16 cellular contexts compared by ENCODE assay signal in the genomic region with DNA sequence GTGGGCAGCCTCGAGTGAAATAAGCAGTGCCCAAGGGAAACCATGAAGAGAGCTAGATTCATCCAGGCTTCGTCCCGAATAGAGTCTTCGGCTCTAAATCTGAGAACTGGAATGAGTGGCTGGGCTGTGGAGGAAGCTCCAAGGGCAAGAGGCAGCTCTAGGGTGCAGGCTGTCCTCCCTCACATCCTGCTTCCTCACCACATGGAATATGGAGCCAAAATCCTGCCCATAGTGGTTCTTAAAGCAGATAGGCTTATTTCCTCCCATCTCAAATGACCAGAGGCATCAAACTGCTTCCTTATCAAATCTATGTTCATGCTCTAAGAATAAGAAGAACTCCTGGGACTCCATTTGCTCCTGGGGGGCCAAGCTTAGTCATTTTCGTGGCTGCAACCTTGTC. TPM values are rescaled to one million over a fixed set of nuclear protein-coding genes. Genes with fewer than 3 reads are reported as not detected.
"Had no signal": no experiment of that assay in that cellular context is flagged by ENCODE, and none has a peak within 500 bp of the region (broad histone marks: within the 10 kb centered on the region; RNA-seq: fewer than 3 reads in every experiment).

No MANE protein-coding gene starts in this region.

- ATAC-seq: left lung; sciatic nerve; stimulated activated naive CD8-positive, alpha-beta T cell treated with anti-CD3 and anti-CD28 coated beads, Interleukin-15, amount 100 ng/mL, for 72 hours had no signal

- H3K4me1 Mint-ChIP-seq: neural crest cell had no signal

- H3K36me3 Mint-ChIP-seq: type B pancreatic cell had no signal

- H3K27ac Mint-ChIP-seq: activated CD4-positive, alpha-beta memory T cell treated with anti-CD3 and anti-CD28 coated beads for 36 hours; activated T-helper 1 cell treated with anti-CD3 and anti-CD28 coated beads, Interleukin-12 subunit alpha, Interleukin-12 subunit beta, Interleukin-2, Interleukin-4 antibody, amounts not matched to agents 30 ng/mL and 10 ng/mL and 1 ng/mL, durations not matched to agents 14 hours and 24 hours and 36 hours; type B pancreatic cell had no signal

- H3K4me3 Mint-ChIP-seq: activated T-helper 1 cell treated with anti-CD3 and anti-CD28 coated beads, Interleukin-12 subunit alpha, Interleukin-12 subunit beta, Interleukin-2, Interleukin-4 antibody, amounts not matched to agents 30 ng/mL and 10 ng/mL and 1 ng/mL, durations not matched to agents 14 hours and 24 hours and 36 hours; neural crest cell; stimulated activated naive CD8-positive, alpha-beta T cell treated with anti-CD3 and anti-CD28 coated beads, Interleukin-15, amount 100 ng/mL, for 72 hours; type B pancreatic cell had no signal

- H3K27me3 Mint-ChIP-seq: stimulated activated naive CD8-positive, alpha-beta T cell treated with anti-CD3 and anti-CD28 coated beads, Interleukin-15, amount 100 ng/mL, for 72 hours had no signal

- H3K9me3 Mint-ChIP-seq: activated CD4-positive, alpha-beta memory T cell treated with anti-CD3 and anti-CD28 coated beads for 36 hours; activated T-helper 1 cell treated with anti-CD3 and anti-CD28 coated beads, Interleukin-12 subunit alpha, Interleukin-12 subunit beta, Interleukin-2, Interleukin-4 antibody, amounts not matched to agents 30 ng/mL and 10 ng/mL and 1 ng/mL, durations not matched to agents 14 hours and 24 hours and 36 hours; neural crest cell; stimulated activated naive CD8-positive, alpha-beta T cell treated with anti-CD3 and anti-CD28 coated beads, Interleukin-15, amount 100 ng/mL, for 72 hours; type B pancreatic cell had no signal

- H3K4me3 ChIP-seq: dorsolateral prefrontal cortex, left lung, SK-N-MC had no signal

- DNase-seq: activated CD4-positive, alpha-beta memory T cell treated with anti-CD3 and anti-CD28 coated beads for 36 hours; activated CD4-positive, alpha-beta T cell treated with anti-CD3 and anti-CD28 coated beads for 1 hour; dorsolateral prefrontal cortex; kidney; left lung; mammary epithelial cell had no signal

RNA-seq across cellular contexts. Expression of a gene that starts 2.5 kb away (rescaled TPM):
- total RNA-seq: astrocyte, dorsolateral prefrontal cortex, kidney, mammary epithelial cell, neural crest cell, osteocyte, sciatic nerve, temporal lobe had no signal

RNA-seq across cellular contexts. Expression of a gene that starts 22.0 kb away (rescaled TPM):
- total RNA-seq: bronchial epithelial cell, neural crest cell, osteocyte had no signal

RNA-seq across cellular contexts. Expression of a gene that starts 34.3 kb away (rescaled TPM):
- total RNA-seq: activated CD4-positive, alpha-beta memory T cell treated with anti-CD3 and anti-CD28 coated beads for 36 hours; activated T-helper 1 cell treated with anti-CD3 and anti-CD28 coated beads, Interleukin-12 subunit alpha, Interleukin-12 subunit beta, Interleukin-2, Interleukin-4 antibody, amounts not matched to agents 30 ng/mL and 10 ng/mL and 1 ng/mL, durations not matched to agents 14 hours and 24 hours and 36 hours; astrocyte; dorsolateral prefrontal cortex; kidney; left lung; mammary epithelial cell; neural crest cell; osteocyte; sciatic nerve; temporal lobe had no signal

RNA-seq across cellular contexts. Expression of a gene that starts 46.5 kb away (rescaled TPM):
- total RNA-seq: activated T-helper 1 cell treated with anti-CD3 and anti-CD28 coated beads, Interleukin-12 subunit alpha, Interleukin-12 subunit beta, Interleukin-2, Interleukin-4 antibody, amounts not matched to agents 30 ng/mL and 10 ng/mL and 1 ng/mL, durations not matched to agents 14 hours and 24 hours and 36 hours; astrocyte; neural crest cell; osteocyte had no signal
